ENCODE assay signal across 15 cellular contexts in the genomic region with DNA sequence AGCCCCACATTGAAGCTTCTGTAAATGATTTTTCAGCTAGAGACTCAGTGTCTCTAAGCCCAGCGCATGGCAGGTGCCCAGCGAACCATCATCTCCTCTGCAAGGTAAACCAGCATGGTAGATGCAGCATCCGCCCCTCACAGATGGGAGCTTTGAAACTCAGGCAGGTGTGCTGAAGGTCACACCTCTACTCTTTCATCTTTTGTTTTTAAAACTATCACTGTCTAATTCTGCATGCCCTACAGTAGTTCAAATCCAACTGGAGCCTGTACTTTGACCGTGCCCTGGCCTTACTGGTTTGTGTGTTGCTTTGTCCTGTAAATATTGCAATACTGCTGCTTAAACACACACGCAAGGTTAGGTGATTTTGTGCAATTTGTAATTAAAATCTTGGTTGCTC.
A peak's percentile ranks its signal among the peaks of the same experiment; 100 is the strongest.
DNase-seq lines count a peak whose midpoint lies in the region; ATAC-seq lines count a peak whose summit lies in the region.
"Had no signal": no experiment of that assay in that cellular context is flagged by ENCODE, and none has a peak within 500 bp of the region (broad histone marks: within the 10 kb centered on the region; RNA-seq: fewer than 3 reads in every experiment).

No MANE protein-coding gene starts in this region.

- DNase-seq in NCI-H2171 treated with DMSO at 0.1 percent for 48 hours (lab: John Stamatoyannopoulos, UW) (peak; percentile 16), NCI-H2171 (lab: John Stamatoyannopoulos, UW) (no peak), NCI-H146 (lab: John Stamatoyannopoulos, UW) (peak; percentile 70), NCI-H748 treated with DMSO at 0.1 percent for 48 hours (lab: John Stamatoyannopoulos, UW) (peak; percentile 43), neuronal stem cell (ENCODE audit: low spot score) (no peak)
- no peak for DNase-seq in stimulated activated CD4-positive, alpha-beta T cell treated with anti-CD3 and anti-CD28 coated beads, Interleukin-4, amount 100 ng/mL, for 4 hours
- DNase-seq: 8988T; CD4-positive, CD25-positive, alpha-beta regulatory T cell; DMS53; GF-D8; HCEC 1CT; HFFc6 had no signal

- no peak overlapping the region for H4K91ac ChIP-seq in neuronal stem cell (ENCODE audit: low read depth, low read length, poor library complexity)

- H3K18ac ChIP-seq in neuronal stem cell (ENCODE audit: low read length) = no peak overlapping the region

- H3K23ac ChIP-seq in neuronal stem cell (ENCODE audit: low read depth, low read length, poor library complexity) = peak overlapping the region; percentile 38

- H2BK12ac ChIP-seq in neuronal stem cell (ENCODE audit: low read length) = no peak overlapping the region

- H2BK5ac ChIP-seq in neuronal stem cell (ENCODE audit: low read length) = no peak overlapping the region

- no CpG with 5 or more reads among the region's 5 CpGs for WGBS in neuronal stem cell (ENCODE audit: extremely low coverage in 2 of 2, insufficient read length in 2 of 2, insufficient replicate concordance in 1 of 2), 2 donors

- no peaks in the 10 kb centered on the region for H3K79me1 ChIP-seq in neuronal stem cell (ENCODE audit: low read depth, low read length)

- H3K4me1 ChIP-seq in neuronal stem cell (ENCODE audit: control insufficient read depth in 2 of 2, insufficient read depth in 1 of 2, low read depth in 1 of 2, low read length in 2 of 2) = no peaks in the 10 kb centered on the region
- H3K4me1 ChIP-seq: BLaER1 treated with 17β-estradiol and CSF1 and Interleukin-3, amounts not matched to agents 10 nM and 100 nM had no signal

- no peak overlapping the region for H4K8ac ChIP-seq in neuronal stem cell (ENCODE audit: low read depth, low read length)

- H2BK120ac ChIP-seq in neuronal stem cell (ENCODE audit: low read depth, low read length) = no peak overlapping the region

- H3K9me3 ChIP-seq in neuronal stem cell (replicated peaks in 1 of 2; ENCODE audit: control insufficient read depth in 2 of 2, insufficient read depth in 1 of 2, low read depth in 1 of 2, low read length in 2 of 2) = no peaks in the 10 kb centered on the region
- H3K9me3 ChIP-seq: BLaER1 treated with 17β-estradiol and CSF1 and Interleukin-3, amounts not matched to agents 10 nM and 100 nM had no signal

- H2AFZ ChIP-seq in neuronal stem cell (ENCODE audit: low read length) = no peak overlapping the region

- H3K4me2 ChIP-seq in neuronal stem cell (ENCODE audit: insufficient read depth, low read length, poor library complexity, severe bottlenecking) = no peak overlapping the region
- H3K4me2 ChIP-seq: BLaER1 treated with 17β-estradiol and CSF1 and Interleukin-3, amounts not matched to agents 10 nM and 100 nM had no signal

- H3K27me3 ChIP-seq in neuronal stem cell (ENCODE audit: control insufficient read depth in 3 of 3, insufficient read depth in 3 of 3, low read depth in 1 of 3, low read length in 3 of 3) = no peaks in the 10 kb centered on the region
- H3K27me3 ChIP-seq: BLaER1 treated with 17β-estradiol and CSF1 and Interleukin-3, amounts not matched to agents 10 nM and 100 nM had no signal

- peak overlapping the region; percentile 14 for H2AK5ac ChIP-seq in neuronal stem cell (ENCODE audit: low read depth, low read length)

- no peak overlapping the region for H3K27ac ChIP-seq in neuronal stem cell (replicated peaks; ENCODE audit: low read length)
- H3K27ac ChIP-seq: BLaER1 treated with 17β-estradiol and CSF1 and Interleukin-3, amounts not matched to agents 10 nM and 100 nM; HL-60 had no signal

- H3K9ac ChIP-seq in neuronal stem cell (ENCODE audit: low read depth, low read length, poor library complexity) = no peak overlapping the region
- H3K9ac ChIP-seq: BLaER1 treated with 17β-estradiol and CSF1 and Interleukin-3, amounts not matched to agents 10 nM and 100 nM had no signal

- H3K36me3 ChIP-seq in neuronal stem cell (replicated peaks in 1 of 2; ENCODE audit: control insufficient read depth in 2 of 2, insufficient read depth in 2 of 2, low read length in 2 of 2) = no peaks in the 10 kb centered on the region
- H3K36me3 ChIP-seq: BLaER1 treated with 17β-estradiol and CSF1 and Interleukin-3, amounts not matched to agents 10 nM and 100 nM had no signal

- ATAC-seq in HG03196 (IDR thresholded peaks at IDR 0.05; ENCODE audit: unreplicated experiment) = no peak

- H3K4ac ChIP-seq in neuronal stem cell (ENCODE audit: low read length) = no peak overlapping the region

- no peak overlapping the region for H3K4me3 ChIP-seq in neuronal stem cell (ENCODE audit: low read length in 2 of 2)
- H3K4me3 ChIP-seq: BLaER1 treated with 17β-estradiol and CSF1 and Interleukin-3, amounts not matched to agents 10 nM and 100 nM had no signal

- no peak overlapping the region for H2BK15ac ChIP-seq in neuronal stem cell (ENCODE audit: low read length)

- H3K14ac ChIP-seq in neuronal stem cell (ENCODE audit: low read length) = peak overlapping the region; percentile 90

Comparison
In these comparisons a context has a peak if more than half of its experiments do, and no peak if none do; other contexts are left out.
1. DNase-seq: peak in NCI-H2171 treated with DMSO at 0.1 percent for 48 hours (single experiment), NCI-H146 (single experiment) and NCI-H748 treated with DMSO at 0.1 percent for 48 hours (single experiment); none in NCI-H2171 (single experiment), neuronal stem cell (single experiment) and stimulated activated CD4-positive, alpha-beta T cell treated with anti-CD3 and anti-CD28 coated beads, Interleukin-4, amount 100 ng/mL, for 4 hours (0 of 2).